In genomic region chr15:56811586-56811985, GRCh38 we compare ENCODE assay signal across 28 cellular contexts.
"Had no signal": no experiment of that assay in that cellular context is flagged by ENCODE, and none has a peak within 500 bp of the region (broad histone marks: within the 10 kb centered on the region; RNA-seq: fewer than 3 reads in every experiment).

No MANE protein-coding gene starts in this region.

- H3K4me3 ChIP-seq: colonic mucosa, esophagus squamous epithelium, skin epidermis, suprapubic skin, vagina had no signal

- FAIRE-seq: islet of Langerhans, TTC549 had no signal

- H3K27ac ChIP-seq: colonic mucosa, suprapubic skin, vagina had no signal

- H3K4me1 ChIP-seq: colonic mucosa had no signal

- H3K27me3 ChIP-seq: colonic mucosa, esophagus squamous epithelium, suprapubic skin, vagina had no signal

- H3K36me3 ChIP-seq: colonic mucosa, esophagus squamous epithelium, suprapubic skin, vagina had no signal

- ATAC-seq: activated CD8-positive, alpha-beta memory T cell treated with anti-CD3 and anti-CD28 coated beads, Interleukin-2, amount 10 ng/mL, durations not matched to agents 7 days and 5 days; activated T-helper 17 cell treated with anti-CD3 and anti-CD28 coated beads, Interleukin-2, amount 50 U/mL, for 72 hours; left colon had no signal

- DNase-seq: activated B cell treated with CpG ODN at 0.5 μM for 24 hours; activated CD4-positive, alpha-beta memory T cell treated with anti-CD3 and anti-CD28 coated beads, Interleukin-2, amount 10 ng/mL, durations not matched to agents 7 days and 5 days; activated CD4-positive, alpha-beta T cell treated with anti-CD3 and anti-CD28 coated beads for 4 hours; activated CD8-positive, alpha-beta memory T cell treated with anti-CD3 and anti-CD28 coated beads, Interleukin-2, amount 10 ng/mL, durations not matched to agents 7 days and 5 days; activated naive CD4-positive, alpha-beta T cell; activated naive CD8-positive, alpha-beta T cell treated with anti-CD3 and anti-CD28 coated beads for 36 hours; activated T-cell treated with anti-CD3 and anti-CD28 coated beads, Interleukin-2, amount 50 U/mL, for 1 hour; amniotic stem cell; central memory CD4-positive, alpha-beta T cell; colonic mucosa; effector CD8-positive, alpha-beta T cell; esophagus squamous epithelium; hippocampal formation; left colon; mammary epithelial cell; nucleus accumbens; posterior cingulate gyrus; stimulated activated CD4-positive, alpha-beta T cell treated with anti-CD3 and anti-CD28 coated beads, Interleukin-15, amount 100 ng/mL, for 24 hours; stimulated activated CD4-positive, alpha-beta T cell treated with anti-CD3 and anti-CD28 coated beads, Interleukin-2, amount 100 ng/mL, for 48 hours; SW 1271; T-helper 2 cell; trophoblast cell had no signal

- H3K9me3 ChIP-seq: vagina had no signal
